In the genomic region with DNA sequence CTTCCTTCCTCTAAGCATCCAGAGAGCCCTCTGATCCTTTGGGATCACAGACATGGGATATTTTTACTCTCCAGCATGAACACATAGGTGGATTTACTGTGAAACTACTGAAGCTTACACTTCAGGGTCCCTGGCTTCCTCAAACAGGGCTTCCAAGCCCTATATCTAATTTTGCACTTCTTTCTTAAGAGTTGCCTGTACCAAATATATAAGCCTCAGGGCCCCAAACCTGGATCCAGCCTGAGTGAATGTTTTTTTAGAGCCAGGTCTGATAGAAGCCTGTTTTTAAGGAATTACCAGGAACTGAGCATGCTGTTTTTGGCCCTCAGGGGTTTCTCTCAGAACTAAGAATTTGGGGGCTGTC, we compare ENCODE assay signal across 9 cellular contexts. TPM values are rescaled to one million over a fixed set of nuclear protein-coding genes. Genes with fewer than 3 reads are reported as not detected.
A peak's percentile ranks its signal among the peaks of the same experiment; 100 is the strongest.
DNase-seq lines count a peak whose midpoint lies in the region; TF ChIP-seq lines count a peak whose summit lies in the region.
"Had no signal": no experiment of that assay in that cellular context is flagged by ENCODE, and none has a peak within 500 bp of the region (broad histone marks: within the 10 kb centered on the region; RNA-seq: fewer than 3 reads in every experiment).

No MANE protein-coding gene starts in this region.

- H3K36me3 ChIP-seq in ACC112 (ENCODE audit: insufficient read depth, low read length) (peaks cover 4% of the 10 kb centered on the region; the same call in 1 of the 2 replicates), Karpas-422 (ENCODE audit: insufficient read depth, low read length) (peaks cover 3% of the 10 kb centered on the region; the same call in 1 of the 2 replicates), endodermal cell (ENCODE audit: control insufficient read depth, insufficient read depth, low read length) (peaks cover 2% of the 10 kb centered on the region), neural progenitor cell (no peaks in the 10 kb centered on the region)

- H2AFZ ChIP-seq in ACC112 (ENCODE audit: low read length, unreplicated experiment) (no peak overlapping the region), Karpas-422 (ENCODE audit: low read length) (no peak overlapping the region), neural progenitor cell (replicated peaks) (no peak overlapping the region)

- DNase-seq in Karpas-422 (peak; percentile 44), endodermal cell (peak; percentile 61), neural progenitor cell (ENCODE audit: low spot score) (no peak), T-helper 2 cell (no peak), NCI-H1417 (lab: John Stamatoyannopoulos, UW) (no peak), iPS-NIHi7 (ENCODE audit: extremely low spot score) (no peak), iPS-NIHi11 (ENCODE audit: low spot score) (no peak)

- no peaks in the 10 kb centered on the region for H3K27me3 Mint-ChIP-seq in endodermal cell (ENCODE audit: insufficient read depth)
- peaks cover 6% of the 10 kb centered on the region for H3K27me3 Mint-ChIP-seq in neural progenitor cell (ENCODE audit: insufficient read depth, low read depth)

- H3K27ac Mint-ChIP-seq in endodermal cell (peak overlapping the region; percentile 99), neural progenitor cell (peak overlapping the region; percentile 95)

- H3K9ac ChIP-seq in Karpas-422 (ENCODE audit: low read length) (no peak overlapping the region), endodermal cell (ENCODE audit: extremely low read depth, low read length, poor library complexity, severe bottlenecking) (peak overlapping the region; percentile 81), neural progenitor cell (peak overlapping the region; percentile 72)
- H3K9ac ChIP-seq: BLaER1 had no signal

- H3K9me3 Mint-ChIP-seq in endodermal cell (no peaks in the 10 kb centered on the region), neural progenitor cell (no peaks in the 10 kb centered on the region)

- no peak overlapping the region for H3K4me2 ChIP-seq in Karpas-422 (ENCODE audit: low read depth, low read length, poor library complexity, severe bottlenecking)
- peak overlapping the region; percentile 77 for H3K4me2 ChIP-seq in neural progenitor cell
- H3K4me2 ChIP-seq: BLaER1 had no signal

- H3K36me3 Mint-ChIP-seq in endodermal cell (ENCODE audit: low read depth) (peaks cover 7% of the 10 kb centered on the region), neural progenitor cell (peaks cover 5% of the 10 kb centered on the region)

- peak overlapping the region; percentile 95 for H3K27ac ChIP-seq in ACC112 (ENCODE audit: low read depth, low read length)
- no peak overlapping the region for H3K27ac ChIP-seq in Karpas-422 (ENCODE audit: low read length)
- peak overlapping the region; percentile 96 for H3K27ac ChIP-seq in endodermal cell (ENCODE audit: low read depth, low read length)
- H3K27ac ChIP-seq in neural progenitor cell = peak overlapping the region; percentile 100
- H3K27ac ChIP-seq: BLaER1 had no signal

- H3K27me3 ChIP-seq in ACC112 (ENCODE audit: insufficient read depth, low read length) (no peaks in the 10 kb centered on the region), Karpas-422 (ENCODE audit: low read length) (no peaks in the 10 kb centered on the region), endodermal cell (ENCODE audit: control insufficient read depth, insufficient read depth, low read length, poor library complexity, severe bottlenecking) (no peaks in the 10 kb centered on the region), neural progenitor cell (no peaks in the 10 kb centered on the region)
- H3K27me3 ChIP-seq: BLaER1 had no signal

- no peak overlapping the region for H3K4me3 ChIP-seq in ACC112 (ENCODE audit: low read depth, low read length)
- no peak overlapping the region for H3K4me3 ChIP-seq in Karpas-422 (ENCODE audit: low read length)
- no peak overlapping the region for H3K4me3 ChIP-seq in endodermal cell (ENCODE audit: low read length)
- peak overlapping the region; percentile 36 for H3K4me3 ChIP-seq in neural progenitor cell
- H3K4me3 ChIP-seq: BLaER1 had no signal

- H3F3A ChIP-seq in neural progenitor cell (ENCODE audit: low read depth) = peaks cover 63% of the 10 kb centered on the region

- H4K20me1 ChIP-seq in Karpas-422 (ENCODE audit: insufficient read depth, low read depth, low read length) (no peaks in the 10 kb centered on the region), neural progenitor cell (ENCODE audit: low read depth) (no peaks in the 10 kb centered on the region)
- H4K20me1 ChIP-seq: BLaER1 had no signal

- H3K4me3 Mint-ChIP-seq in endodermal cell (peak overlapping the region; percentile 42), neural progenitor cell (peak overlapping the region; percentile 40)

- H3K4me1 ChIP-seq in ACC112 (ENCODE audit: control insufficient read depth, insufficient read depth, low read length, unreplicated experiment) (peaks cover 30% of the 10 kb centered on the region), Karpas-422 (ENCODE audit: low read length) (peaks cover 4% of the 10 kb centered on the region; the same call in 1 of the 2 replicates), endodermal cell (ENCODE audit: control insufficient read depth, insufficient read depth, low read length) (peaks cover 13% of the 10 kb centered on the region), neural progenitor cell (peaks cover 47% of the 10 kb centered on the region)

- TF ChIP-seq CTCF in endodermal cell (conservative IDR thresholded peaks at IDR 0.05) (no peak), neural progenitor cell (IDR thresholded peaks at IDR 0.05) (no peak)

- peaks cover 33% of the 10 kb centered on the region for H3K4me1 Mint-ChIP-seq in endodermal cell
- H3K4me1 Mint-ChIP-seq in neural progenitor cell = peaks cover 40% of the 10 kb centered on the region

- H3K9me3 ChIP-seq in Karpas-422 (ENCODE audit: low read length) (no peaks in the 10 kb centered on the region), endodermal cell (ENCODE audit: control insufficient read depth, low read length) (no peaks in the 10 kb centered on the region), neural progenitor cell (ENCODE audit: low read depth) (no peaks in the 10 kb centered on the region)
- H3K9me3 ChIP-seq: BLaER1 had no signal

- no peaks in the 10 kb centered on the region for H3K9me2 ChIP-seq in Karpas-422 (replicated peaks; ENCODE audit: insufficient read depth, low read length)

- H3K79me2 ChIP-seq in ACC112 (ENCODE audit: control insufficient read depth, insufficient read depth, low read length, unreplicated experiment) (peaks cover 4% of the 10 kb centered on the region), Karpas-422 (ENCODE audit: low read length) (peaks cover 1% of the 10 kb centered on the region; the same call in 1 of the 2 replicates), neural progenitor cell (ENCODE audit: low read depth) (peaks cover 10% of the 10 kb centered on the region)

RNA-seq across cellular contexts. Expression of a gene that starts 13.2 kb away (rescaled TPM):
- total RNA-seq in Karpas-422 (2014; rRNA removed; shearing (Covaris generic); ENCODE audit: low replicate concordance) = 80.7 and 104 TPM in 2 replicates
- total RNA-seq in endodermal cell = 10 to 100 TPM; 71.8 to 86.8 TPM
- 77.4 TPM for polyA plus RNA-seq in endodermal cell (2013, experiment 1 of 2)
- 68.3 TPM for polyA plus RNA-seq in endodermal cell (2013, experiment 2 of 2)
- total RNA-seq in neural progenitor cell (ENCODE audit: low replicate concordance) = 74.0 and 99.7 TPM in 2 replicates

RNA-seq across cellular contexts. Expression of a gene that starts 52.3 kb away (rescaled TPM):
- 1,287 and 3,084 TPM in 2 replicates for total RNA-seq in Karpas-422 (2014; rRNA removed; shearing (Covaris generic); ENCODE audit: low replicate concordance)
- total RNA-seq in endodermal cell (1,000 to 10,000 TPM; 2,719 to 2,976 TPM), neural progenitor cell (ENCODE audit: low replicate concordance) (1,687 and 2,248 TPM in 2 replicates)
- 2,581 TPM for polyA plus RNA-seq in endodermal cell (2013, experiment 1 of 2)
- 2,852 TPM for polyA plus RNA-seq in endodermal cell (2013, experiment 2 of 2)

Comparison
In these comparisons a context has a peak if more than half of its experiments do, and no peak if none do; other contexts are left out.
1. DNase-seq: peak in Karpas-422 (single experiment) and endodermal cell (single experiment); none in neural progenitor cell (single experiment), T-helper 2 cell (0 of 5), NCI-H1417 (0 of 3), iPS-NIHi7 (single experiment) and iPS-NIHi11 (single experiment).